In the genomic region with DNA sequence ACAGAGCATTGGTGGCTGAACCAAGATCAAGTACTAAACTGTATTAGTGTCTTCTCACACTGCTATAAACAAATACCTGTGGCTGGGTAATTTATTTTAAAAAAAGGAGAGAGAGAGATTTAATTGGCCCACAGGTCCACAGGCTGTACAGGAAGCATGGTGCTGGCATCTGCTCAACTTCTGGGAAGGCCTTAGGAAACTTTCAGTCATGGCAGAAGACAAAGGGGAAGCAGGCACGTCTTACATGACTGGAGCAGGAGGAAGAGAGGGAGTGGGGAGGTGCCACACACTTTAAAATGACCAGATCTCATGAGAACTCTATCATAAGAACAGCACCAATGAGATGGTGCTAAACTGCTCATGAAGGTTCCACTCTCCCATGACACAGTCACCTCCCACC, we compare ENCODE assay signal across 25 cellular contexts.
"Had no signal": no experiment of that assay in that cellular context is flagged by ENCODE, and none has a peak within 500 bp of the region (broad histone marks: within the 10 kb centered on the region; RNA-seq: fewer than 3 reads in every experiment).

No MANE protein-coding gene starts in this region.

- H3K27ac ChIP-seq: lower lobe of right lung, neural progenitor cell, right lobe of liver had no signal

- H3K4me1 ChIP-seq: lower lobe of right lung, right lobe of liver had no signal

- H3K4me3 ChIP-seq: dorsolateral prefrontal cortex, lower lobe of right lung, neural progenitor cell, right lobe of liver, skin epidermis had no signal

- H3K9me3 ChIP-seq: lower lobe of right lung, right lobe of liver had no signal

- H3K4me2 ChIP-seq: neural progenitor cell had no signal

- H2AFZ ChIP-seq: neural progenitor cell had no signal

- H3K9ac ChIP-seq: neural progenitor cell had no signal

- DNase-seq: activated CD4-positive, alpha-beta T cell treated with anti-CD3 and anti-CD28 coated beads for 1 hour; activated CD4-positive, alpha-beta T cell treated with anti-CD3 and anti-CD28 coated beads, Interleukin-2, amount 10 ng/mL, durations not matched to agents 7 days and 5 days; activated CD8-positive, alpha-beta T cell treated with anti-CD3 and anti-CD28 coated beads for 36 hours; activated effector memory CD4-positive, alpha-beta T cell treated with Interleukin-2 at 50 U/mL for 16 hours; activated naive CD4-positive, alpha-beta T cell treated with Interleukin-2 at 50 U/mL for 16 hours; activated T-cell treated with anti-CD3 and anti-CD28 coated beads for 4 hours; activated T-cell treated with anti-CD3 and anti-CD28 coated beads, Interleukin-2, amount 50 U/mL, for 72 hours; anterior cingulate cortex; dorsolateral prefrontal cortex; effector memory CD4-positive, alpha-beta T cell; foreskin fibroblast; kidney glomerular epithelial cell; lower lobe of right lung; mesendoderm; natural killer cell; right lobe of liver; stimulated activated CD4-positive, alpha-beta T cell treated with anti-CD3 and anti-CD28 coated beads, Interleukin-12 subunit alpha, Interleukin-12 subunit beta, amount 100 ng/mL, for 4 hours; stimulated activated CD4-positive, alpha-beta T cell treated with anti-CD3 and anti-CD28 coated beads, Interleukin-4, amount 100 ng/mL, for 1 hour; substantia nigra; T-cell; T1000 had no signal

- H3K36me3 ChIP-seq: lower lobe of right lung, neural progenitor cell, right lobe of liver had no signal

- ATAC-seq: activated CD8-positive, alpha-beta T cell treated with anti-CD3 and anti-CD28 coated beads for 36 hours; activated T-cell treated with anti-CD3 and anti-CD28 coated beads, Interleukin-2, amount 50 U/mL, for 72 hours; left lobe of liver; lower lobe of right lung; natural killer cell; T-cell; WTC11 had no signal

- H3K27me3 ChIP-seq: neural progenitor cell, right lobe of liver had no signal
